ENCODE assay signal across 1 cellular context in the genomic region with DNA sequence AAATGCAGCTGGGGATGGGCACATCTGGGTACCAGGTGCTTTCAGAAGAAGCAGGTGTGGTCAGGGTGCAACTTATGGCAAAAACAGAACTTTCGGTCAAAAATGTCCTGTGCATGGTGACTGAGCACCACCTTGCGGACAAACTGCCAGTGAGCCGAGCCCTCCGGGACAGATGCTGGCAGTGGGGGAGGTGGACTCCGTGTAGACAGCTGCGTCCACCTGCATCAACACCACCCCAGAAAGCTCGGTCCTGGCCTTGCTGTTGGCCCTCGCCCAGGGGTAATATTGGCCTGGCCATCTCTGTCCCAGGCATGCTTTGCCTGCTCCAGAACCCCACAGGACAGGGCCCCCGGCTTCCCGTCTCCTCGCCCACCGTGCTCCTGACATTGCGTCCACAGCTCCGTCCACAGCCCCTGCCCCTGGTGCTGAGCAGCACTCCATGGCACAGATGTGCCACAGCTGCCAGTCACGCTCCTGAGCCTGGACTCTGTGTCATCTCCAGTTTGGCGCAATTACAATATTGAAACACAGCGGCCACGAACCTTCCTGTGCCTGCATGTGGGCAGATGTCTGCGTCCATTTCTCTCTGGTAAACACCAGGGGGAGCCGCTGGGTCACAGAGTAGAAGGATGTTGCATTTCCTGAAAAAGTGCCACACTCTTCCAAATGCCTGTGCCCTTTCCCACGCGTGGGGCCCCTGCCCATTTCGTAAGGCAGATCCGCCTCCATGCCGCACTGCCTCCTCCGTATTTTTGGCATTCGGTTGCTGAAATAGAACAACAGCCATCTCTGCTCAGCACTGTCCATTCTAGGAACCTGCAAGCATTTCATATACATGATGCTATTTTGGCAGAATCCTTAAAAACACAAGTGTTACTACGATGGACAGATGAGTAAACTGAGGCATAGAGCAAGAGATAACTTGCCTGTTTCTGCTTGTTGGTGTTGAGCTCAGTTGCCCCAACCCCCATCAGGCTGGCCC.
TF ChIP-seq lines count a peak whose summit lies in the region.

No MANE protein-coding gene starts in this region.

TF ChIP-seq in HepG2, 621 proteins besides CTCF, POLR2A, EP300 and RAD21 (continued from another document and continues in another):
- TF ChIP-seq, protein P1, sequence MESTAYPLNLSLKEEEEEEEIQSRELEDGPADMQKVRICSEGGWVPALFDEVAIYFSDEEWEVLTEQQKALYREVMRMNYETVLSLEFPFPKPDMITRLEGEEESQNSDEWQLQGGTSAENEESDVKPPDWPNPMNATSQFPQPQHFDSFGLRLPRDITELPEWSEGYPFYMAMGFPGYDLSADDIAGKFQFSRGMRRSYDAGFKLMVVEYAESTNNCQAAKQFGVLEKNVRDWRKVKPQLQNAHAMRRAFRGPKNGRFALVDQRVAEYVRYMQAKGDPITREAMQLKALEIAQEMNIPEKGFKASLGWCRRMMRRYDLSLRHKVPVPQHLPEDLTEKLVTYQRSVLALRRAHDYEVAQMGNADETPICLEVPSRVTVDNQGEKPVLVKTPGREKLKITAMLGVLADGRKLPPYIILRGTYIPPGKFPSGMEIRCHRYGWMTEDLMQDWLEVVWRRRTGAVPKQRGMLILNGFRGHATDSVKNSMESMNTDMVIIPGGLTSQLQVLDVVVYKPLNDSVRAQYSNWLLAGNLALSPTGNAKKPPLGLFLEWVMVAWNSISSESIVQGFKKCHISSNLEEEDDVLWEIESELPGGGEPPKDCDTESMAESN (CRISPR knock-in tag; conservative IDR thresholded peaks at IDR 0.05): peak; percentile 52
- TF ChIP-seq, protein P2, sequence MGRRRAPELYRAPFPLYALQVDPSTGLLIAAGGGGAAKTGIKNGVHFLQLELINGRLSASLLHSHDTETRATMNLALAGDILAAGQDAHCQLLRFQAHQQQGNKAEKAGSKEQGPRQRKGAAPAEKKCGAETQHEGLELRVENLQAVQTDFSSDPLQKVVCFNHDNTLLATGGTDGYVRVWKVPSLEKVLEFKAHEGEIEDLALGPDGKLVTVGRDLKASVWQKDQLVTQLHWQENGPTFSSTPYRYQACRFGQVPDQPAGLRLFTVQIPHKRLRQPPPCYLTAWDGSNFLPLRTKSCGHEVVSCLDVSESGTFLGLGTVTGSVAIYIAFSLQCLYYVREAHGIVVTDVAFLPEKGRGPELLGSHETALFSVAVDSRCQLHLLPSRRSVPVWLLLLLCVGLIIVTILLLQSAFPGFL (CRISPR knock-in tag; IDR thresholded peaks at IDR 0.05): no peak
- peak; percentile 63 for TF ChIP-seq HIVEP1 (CRISPR knock-in tag; IDR thresholded peaks at IDR 0.05)
- TF ChIP-seq PHF20 (CRISPR knock-in tag; IDR thresholded peaks at IDR 0.05): no peak
- TF ChIP-seq NFKB2 (CRISPR knock-in tag; IDR thresholded peaks at IDR 0.05; ENCODE audit: borderline replicate concordance): peak; percentile 36; the same call in 1 of the 2 replicates
- TF ChIP-seq, protein P3, sequence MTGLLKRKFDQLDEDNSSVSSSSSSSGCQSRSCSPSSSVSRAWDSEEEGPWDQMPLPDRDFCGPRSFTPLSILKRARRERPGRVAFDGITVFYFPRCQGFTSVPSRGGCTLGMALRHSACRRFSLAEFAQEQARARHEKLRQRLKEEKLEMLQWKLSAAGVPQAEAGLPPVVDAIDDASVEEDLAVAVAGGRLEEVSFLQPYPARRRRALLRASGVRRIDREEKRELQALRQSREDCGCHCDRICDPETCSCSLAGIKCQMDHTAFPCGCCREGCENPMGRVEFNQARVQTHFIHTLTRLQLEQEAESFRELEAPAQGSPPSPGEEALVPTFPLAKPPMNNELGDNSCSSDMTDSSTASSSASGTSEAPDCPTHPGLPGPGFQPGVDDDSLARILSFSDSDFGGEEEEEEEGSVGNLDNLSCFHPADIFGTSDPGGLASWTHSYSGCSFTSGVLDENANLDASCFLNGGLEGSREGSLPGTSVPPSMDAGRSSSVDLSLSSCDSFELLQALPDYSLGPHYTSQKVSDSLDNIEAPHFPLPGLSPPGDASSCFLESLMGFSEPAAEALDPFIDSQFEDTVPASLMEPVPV (CRISPR knock-in tag; IDR thresholded peaks at IDR 0.05): no peak
- TF ChIP-seq, protein P4, sequence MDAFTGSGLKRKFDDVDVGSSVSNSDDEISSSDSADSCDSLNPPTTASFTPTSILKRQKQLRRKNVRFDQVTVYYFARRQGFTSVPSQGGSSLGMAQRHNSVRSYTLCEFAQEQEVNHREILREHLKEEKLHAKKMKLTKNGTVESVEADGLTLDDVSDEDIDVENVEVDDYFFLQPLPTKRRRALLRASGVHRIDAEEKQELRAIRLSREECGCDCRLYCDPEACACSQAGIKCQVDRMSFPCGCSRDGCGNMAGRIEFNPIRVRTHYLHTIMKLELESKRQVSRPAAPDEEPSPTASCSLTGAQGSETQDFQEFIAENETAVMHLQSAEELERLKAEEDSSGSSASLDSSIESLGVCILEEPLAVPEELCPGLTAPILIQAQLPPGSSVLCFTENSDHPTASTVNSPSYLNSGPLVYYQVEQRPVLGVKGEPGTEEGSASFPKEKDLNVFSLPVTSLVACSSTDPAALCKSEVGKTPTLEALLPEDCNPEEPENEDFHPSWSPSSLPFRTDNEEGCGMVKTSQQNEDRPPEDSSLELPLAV (CRISPR knock-in tag; conservative IDR thresholded peaks at IDR 0.05; ENCODE audit: low read depth): no peak
- TF ChIP-seq, protein P5, sequence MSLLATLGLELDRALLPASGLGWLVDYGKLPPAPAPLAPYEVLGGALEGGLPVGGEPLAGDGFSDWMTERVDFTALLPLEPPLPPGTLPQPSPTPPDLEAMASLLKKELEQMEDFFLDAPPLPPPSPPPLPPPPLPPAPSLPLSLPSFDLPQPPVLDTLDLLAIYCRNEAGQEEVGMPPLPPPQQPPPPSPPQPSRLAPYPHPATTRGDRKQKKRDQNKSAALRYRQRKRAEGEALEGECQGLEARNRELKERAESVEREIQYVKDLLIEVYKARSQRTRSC (CRISPR knock-in tag; IDR thresholded peaks at IDR 0.05; ENCODE audit: low read depth): no peak
- TF ChIP-seq, protein P6, sequence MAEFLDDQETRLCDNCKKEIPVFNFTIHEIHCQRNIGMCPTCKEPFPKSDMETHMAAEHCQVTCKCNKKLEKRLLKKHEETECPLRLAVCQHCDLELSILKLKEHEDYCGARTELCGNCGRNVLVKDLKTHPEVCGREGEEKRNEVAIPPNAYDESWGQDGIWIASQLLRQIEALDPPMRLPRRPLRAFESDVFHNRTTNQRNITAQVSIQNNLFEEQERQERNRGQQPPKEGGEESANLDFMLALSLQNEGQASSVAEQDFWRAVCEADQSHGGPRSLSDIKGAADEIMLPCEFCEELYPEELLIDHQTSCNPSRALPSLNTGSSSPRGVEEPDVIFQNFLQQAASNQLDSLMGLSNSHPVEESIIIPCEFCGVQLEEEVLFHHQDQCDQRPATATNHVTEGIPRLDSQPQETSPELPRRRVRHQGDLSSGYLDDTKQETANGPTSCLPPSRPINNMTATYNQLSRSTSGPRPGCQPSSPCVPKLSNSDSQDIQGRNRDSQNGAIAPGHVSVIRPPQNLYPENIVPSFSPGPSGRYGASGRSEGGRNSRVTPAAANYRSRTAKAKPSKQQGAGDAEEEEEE (CRISPR knock-in tag; IDR thresholded peaks at IDR 0.05; ENCODE audit: borderline replicate concordance): no peak
- TF ChIP-seq KLF15 (CRISPR knock-in tag; IDR thresholded peaks at IDR 0.05; ENCODE audit: borderline replicate concordance): 0 out of 2 replicates have a peak, but pooled peaks have one; percentile 33
- 0 out of 2 replicates have a peak, but pooled peaks have one; percentile 22 for TF ChIP-seq ZNF605 (CRISPR knock-in tag; IDR thresholded peaks at IDR 0.05)
- no peak for TF ChIP-seq ZNF703 (CRISPR knock-in tag; IDR thresholded peaks at IDR 0.05; ENCODE audit: borderline replicate concordance)
- TF ChIP-seq RXRA (CRISPR knock-in tag; IDR thresholded peaks at IDR 0.05): peak; percentile 31; the same call in 1 of the 2 replicates
- no peak; the same call in 1 of the 2 replicates for TF ChIP-seq ZNF776 (CRISPR knock-in tag; IDR thresholded peaks at IDR 0.05)
- TF ChIP-seq ISX (CRISPR knock-in tag; conservative IDR thresholded peaks at IDR 0.05): no peak
- TF ChIP-seq, protein P7, sequence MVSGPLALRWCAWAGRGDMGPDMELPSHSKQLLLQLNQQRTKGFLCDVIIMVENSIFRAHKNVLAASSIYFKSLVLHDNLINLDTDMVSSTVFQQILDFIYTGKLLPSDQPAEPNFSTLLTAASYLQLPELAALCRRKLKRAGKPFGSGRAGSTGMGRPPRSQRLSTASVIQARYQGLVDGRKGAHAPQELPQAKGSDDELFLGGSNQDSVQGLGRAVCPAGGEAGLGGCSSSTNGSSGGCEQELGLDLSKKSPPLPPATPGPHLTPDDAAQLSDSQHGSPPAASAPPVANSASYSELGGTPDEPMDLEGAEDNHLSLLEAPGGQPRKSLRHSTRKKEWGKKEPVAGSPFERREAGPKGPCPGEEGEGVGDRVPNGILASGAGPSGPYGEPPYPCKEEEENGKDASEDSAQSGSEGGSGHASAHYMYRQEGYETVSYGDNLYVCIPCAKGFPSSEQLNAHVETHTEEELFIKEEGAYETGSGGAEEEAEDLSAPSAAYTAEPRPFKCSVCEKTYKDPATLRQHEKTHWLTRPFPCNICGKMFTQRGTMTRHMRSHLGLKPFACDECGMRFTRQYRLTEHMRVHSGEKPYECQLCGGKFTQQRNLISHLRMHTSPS (CRISPR knock-in tag; IDR thresholded peaks at IDR 0.05; ENCODE audit: low read depth): no peak
- TF ChIP-seq HDAC2 (CRISPR knock-in tag; IDR thresholded peaks at IDR 0.05): peak; percentile 29; the same call in 1 of the 2 replicates
- TF ChIP-seq, protein P8, sequence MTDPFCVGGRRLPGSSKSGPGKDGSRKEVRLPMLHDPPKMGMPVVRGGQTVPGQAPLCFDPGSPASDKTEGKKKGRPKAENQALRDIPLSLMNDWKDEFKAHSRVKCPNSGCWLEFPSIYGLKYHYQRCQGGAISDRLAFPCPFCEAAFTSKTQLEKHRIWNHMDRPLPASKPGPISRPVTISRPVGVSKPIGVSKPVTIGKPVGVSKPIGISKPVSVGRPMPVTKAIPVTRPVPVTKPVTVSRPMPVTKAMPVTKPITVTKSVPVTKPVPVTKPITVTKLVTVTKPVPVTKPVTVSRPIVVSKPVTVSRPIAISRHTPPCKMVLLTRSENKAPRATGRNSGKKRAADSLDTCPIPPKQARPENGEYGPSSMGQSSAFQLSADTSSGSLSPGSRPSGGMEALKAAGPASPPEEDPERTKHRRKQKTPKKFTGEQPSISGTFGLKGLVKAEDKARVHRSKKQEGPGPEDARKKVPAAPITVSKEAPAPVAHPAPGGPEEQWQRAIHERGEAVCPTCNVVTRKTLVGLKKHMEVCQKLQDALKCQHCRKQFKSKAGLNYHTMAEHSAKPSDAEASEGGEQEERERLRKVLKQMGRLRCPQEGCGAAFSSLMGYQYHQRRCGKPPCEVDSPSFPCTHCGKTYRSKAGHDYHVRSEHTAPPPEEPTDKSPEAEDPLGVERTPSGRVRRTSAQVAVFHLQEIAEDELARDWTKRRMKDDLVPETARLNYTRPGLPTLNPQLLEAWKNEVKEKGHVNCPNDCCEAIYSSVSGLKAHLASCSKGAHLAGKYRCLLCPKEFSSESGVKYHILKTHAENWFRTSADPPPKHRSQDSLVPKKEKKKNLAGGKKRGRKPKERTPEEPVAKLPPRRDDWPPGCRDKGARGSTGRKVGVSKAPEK (CRISPR knock-in tag; IDR thresholded peaks at IDR 0.05; ENCODE audit: borderline replicate concordance): peak; percentile 63; the same call in 1 of the 2 replicates
- no peak for TF ChIP-seq ZNF562 (CRISPR knock-in tag; IDR thresholded peaks at IDR 0.05; ENCODE audit: borderline replicate concordance)
- TF ChIP-seq, protein P9, sequence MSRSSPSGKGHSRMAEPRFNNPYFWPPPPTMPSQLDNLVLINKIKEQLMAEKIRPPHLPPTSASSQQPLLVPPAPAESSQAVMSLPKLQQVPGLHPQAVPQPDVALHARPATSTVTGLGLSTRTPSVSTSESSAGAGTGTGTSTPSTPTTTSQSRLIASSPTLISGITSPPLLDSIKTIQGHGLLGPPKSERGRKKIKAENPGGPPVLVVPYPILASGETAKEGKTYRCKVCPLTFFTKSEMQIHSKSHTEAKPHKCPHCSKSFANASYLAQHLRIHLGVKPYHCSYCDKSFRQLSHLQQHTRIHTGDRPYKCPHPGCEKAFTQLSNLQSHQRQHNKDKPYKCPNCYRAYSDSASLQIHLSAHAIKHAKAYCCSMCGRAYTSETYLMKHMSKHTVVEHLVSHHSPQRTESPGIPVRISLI (CRISPR knock-in tag; IDR thresholded peaks at IDR 0.05; ENCODE audit: borderline replicate concordance): no peak
- TF ChIP-seq ZNF569 (CRISPR knock-in tag; IDR thresholded peaks at IDR 0.05; ENCODE audit: borderline replicate concordance): no peak
- no peak for TF ChIP-seq ATRX (CRISPR knock-in tag; IDR thresholded peaks at IDR 0.05; ENCODE audit: borderline replicate concordance)
- TF ChIP-seq, protein P10, sequence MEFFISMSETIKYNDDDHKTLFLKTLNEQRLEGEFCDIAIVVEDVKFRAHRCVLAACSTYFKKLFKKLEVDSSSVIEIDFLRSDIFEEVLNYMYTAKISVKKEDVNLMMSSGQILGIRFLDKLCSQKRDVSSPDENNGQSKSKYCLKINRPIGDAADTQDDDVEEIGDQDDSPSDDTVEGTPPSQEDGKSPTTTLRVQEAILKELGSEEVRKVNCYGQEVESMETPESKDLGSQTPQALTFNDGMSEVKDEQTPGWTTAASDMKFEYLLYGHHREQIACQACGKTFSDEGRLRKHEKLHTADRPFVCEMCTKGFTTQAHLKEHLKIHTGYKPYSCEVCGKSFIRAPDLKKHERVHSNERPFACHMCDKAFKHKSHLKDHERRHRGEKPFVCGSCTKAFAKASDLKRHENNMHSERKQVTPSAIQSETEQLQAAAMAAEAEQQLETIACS (CRISPR knock-in tag; IDR thresholded peaks at IDR 0.05): no peak
- TF ChIP-seq KLF9 (CRISPR knock-in tag; IDR thresholded peaks at IDR 0.05; ENCODE audit: low read depth): no peak
- no peak for TF ChIP-seq ZNF577 (CRISPR knock-in tag; IDR thresholded peaks at IDR 0.05; ENCODE audit: borderline replicate concordance, low read depth)
- no peak for TF ChIP-seq SCMH1 (CRISPR knock-in tag; IDR thresholded peaks at IDR 0.05; ENCODE audit: borderline replicate concordance)
- TF ChIP-seq ZNF607 (CRISPR knock-in tag; IDR thresholded peaks at IDR 0.05; ENCODE audit: borderline replicate concordance): no peak
- 0 out of 2 replicates have a peak, but pooled peaks have one; percentile 34 for TF ChIP-seq ZNF619 (CRISPR knock-in tag; IDR thresholded peaks at IDR 0.05)
- TF ChIP-seq TBX2 (CRISPR knock-in tag; IDR thresholded peaks at IDR 0.05; ENCODE audit: borderline replicate concordance): 0 out of 2 replicates have a peak, but pooled peaks have one; percentile 49
- no peak for TF ChIP-seq ZC3H13 (CRISPR knock-in tag; IDR thresholded peaks at IDR 0.05)
